Comparison of ENCODE assay signal across 28 cellular contexts in the genomic region with DNA sequence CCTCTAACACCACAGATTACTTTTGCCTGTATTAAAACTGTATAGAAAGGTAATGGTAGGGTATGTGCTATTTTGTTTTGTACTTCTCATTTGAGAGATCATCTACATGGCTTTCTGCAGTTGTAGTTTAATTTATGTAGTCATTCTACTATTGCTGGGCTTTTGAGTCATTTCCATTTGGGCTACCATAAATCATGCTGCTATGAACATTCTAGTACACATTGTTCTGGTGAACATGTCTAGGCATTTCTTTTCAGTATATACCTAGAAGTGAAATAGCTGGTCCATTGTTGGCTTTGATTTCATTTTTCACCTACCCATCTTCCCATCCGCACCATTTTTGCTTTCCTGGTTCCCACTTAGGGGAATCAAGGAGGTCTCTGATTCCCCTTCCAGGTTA. TPM values are rescaled to one million over a fixed set of nuclear protein-coding genes. Genes with fewer than 3 reads are reported as not detected.
A peak's percentile ranks its signal among the peaks of the same experiment; 100 is the strongest.
DNase-seq lines count a peak whose midpoint lies in the region; ATAC-seq, FAIRE-seq and TF ChIP-seq lines count a peak whose summit lies in the region.
"Had no signal": no experiment of that assay in that cellular context is flagged by ENCODE, and none has a peak within 500 bp of the region (broad histone marks: within the 10 kb centered on the region; RNA-seq: fewer than 3 reads in every experiment).

No MANE protein-coding gene starts in this region.

- no peak for TF ChIP-seq CTCF in epithelial cell of esophagus (IDR thresholded peaks at IDR 0.05; ENCODE audit: insufficient read depth, low read depth, low read length, missing control alignments)
- TF ChIP-seq CTCF in keratinocyte (optimal IDR thresholded peaks at IDR 0.05 in 1 of 3, IDR thresholded peaks at IDR 0.05 in 1 of 3, conservative IDR thresholded peaks at IDR 0.05 in 1 of 3; ENCODE audit: extremely low read depth in 1 of 3, insufficient read depth in 2 of 3, low read length in 3 of 3): no peak
- TF ChIP-seq CTCF in pancreas (IDR thresholded peaks at IDR 0.05): no peak
- no peak for TF ChIP-seq CTCF in heart left ventricle (IDR thresholded peaks at IDR 0.05)

- H2AFZ ChIP-seq in keratinocyte (ENCODE audit: control insufficient read depth, low read length): no peak overlapping the region
- H2AFZ ChIP-seq: GM23248, PC-9 had no signal

- H3K36me3 ChIP-seq in BLaER1: no peaks in the 10 kb centered on the region
- no peaks in the 10 kb centered on the region for H3K36me3 ChIP-seq in keratinocyte (ENCODE audit: control insufficient read depth in 2 of 2, extremely low read depth in 1 of 2, insufficient read depth in 2 of 2, low read length in 2 of 2)
- no peaks in the 10 kb centered on the region for H3K36me3 ChIP-seq in pancreas
- H3K36me3 ChIP-seq in heart left ventricle: no peaks in the 10 kb centered on the region
- H3K36me3 ChIP-seq: BE2C had no signal

- H4K20me1 ChIP-seq in BLaER1: no peaks in the 10 kb centered on the region
- H4K20me1 ChIP-seq in keratinocyte (ENCODE audit: control insufficient read depth, extremely low read depth, insufficient read depth, low read length): no peaks in the 10 kb centered on the region

- H3K4me3 ChIP-seq in BLaER1 (no peak overlapping the region), epithelial cell of esophagus (ENCODE audit: low read length) (no peak overlapping the region), keratinocyte (ENCODE audit: control insufficient read depth in 2 of 3, extremely low read depth in 1 of 3, insufficient read depth in 2 of 3, low read depth in 1 of 3, low read length in 3 of 3) (no peak overlapping the region), pancreas (no peak overlapping the region), heart left ventricle (no peak overlapping the region)
- H3K4me3 ChIP-seq: GM23248, PC-9 had no signal

- H3K4me1 ChIP-seq in BLaER1 (peaks cover 50% of the 10 kb centered on the region), keratinocyte (ENCODE audit: control insufficient read depth, extremely low read depth, insufficient read depth, low read length) (peaks cover 31% of the 10 kb centered on the region), pancreas (peaks cover 10 to 19% (median 15%) of the 10 kb centered on the region in 3 donors), heart left ventricle (peaks cover 0 to 5% (median 0%) of the 10 kb centered on the region in 12 donors)
- H3K4me1 ChIP-seq: BE2C had no signal

- H3K27me3 ChIP-seq in BLaER1: no peaks in the 10 kb centered on the region
- no peaks in the 10 kb centered on the region for H3K27me3 ChIP-seq in keratinocyte (ENCODE audit: control insufficient read depth, extremely low read depth, insufficient read depth, low read length)
- no peaks in the 10 kb centered on the region for H3K27me3 ChIP-seq in pancreas
- H3K27me3 ChIP-seq in heart left ventricle: peaks cover 0 to 3% (median 0%) of the 10 kb centered on the region in 9 donors
- H3K27me3 ChIP-seq: BE2C had no signal

- no peaks in the 10 kb centered on the region for H3K9me3 ChIP-seq in BLaER1
- H3K9me3 ChIP-seq in keratinocyte (ENCODE audit: control insufficient read depth, low read depth, low read length): no peaks in the 10 kb centered on the region
- H3K9me3 ChIP-seq in pancreas: no peaks in the 10 kb centered on the region
- no peaks in the 10 kb centered on the region for H3K9me3 ChIP-seq in heart left ventricle
- H3K9me3 ChIP-seq: BE2C had no signal

- 94 to 100% methylated on average over 1 of the region's 1 CpG for whole genome bisulfite sequencing in pancreas, 2 donors
- WGBS in heart left ventricle, 4 donors: 89 to 100% (median 96%) methylated on average over 1 of the region's 1 CpG

- DNase-seq in amniotic epithelial cell (ENCODE audit: low read depth) (peak; percentile 79), epithelial cell of esophagus (ENCODE audit: low read depth) (peak; percentile 58), keratinocyte (ENCODE audit: low read depth, low spot score) (no peak), pancreas (no peak), heart left ventricle (no peak)
- DNase-seq: 8988T, ACHN, BE2C, Calu3, DMS79 treated with DMSO at 0.1 percent for 48 hours, GF-D8, GM23248, H7, Karpas-422, MV-4-11, NCI-H1694, NCI-H2029 treated with DMSO at 0.1 percent for 48 hours, NCI-H2227 treated with DMSO at 0.1 percent for 48 hours, NCI-H526 treated with DMSO at 0.1 percent for 48 hours, PC-9, RPMI8226, SHP77 treated with DMSO at 0.1 percent for 48 hours had no signal

- H3K4me2 ChIP-seq in BLaER1 (peak overlapping the region; percentile 78; the same call in 1 of the 2 replicates), keratinocyte (ENCODE audit: control insufficient read depth, extremely low read depth, insufficient read depth, low read depth, low read length) (peak overlapping the region; percentile 52)
- H3K4me2 ChIP-seq: PC-9 had no signal

- dilution Hi-C loops in keratinocyte (cut with MboI; ENCODE audit: extremely low pct_ligation_motif_present, low sequenced_read_pairs): no loop called here

- H3K79me2 ChIP-seq in keratinocyte (ENCODE audit: control insufficient read depth, insufficient read depth, low read length): no peaks in the 10 kb centered on the region

- intact Hi-C loops in pancreas (cut with DNase I): no loop called here
- intact Hi-C loops in heart left ventricle (cut with DNase I): no loop called here

- FAIRE-seq in keratinocyte (lab: Jason Lieb, UNC) (peak; percentile 82), pancreas (lab: Jason Lieb, UNC) (no peak)
- FAIRE-seq: GM12891 had no signal

- H3K27ac ChIP-seq in BLaER1: peak overlapping the region; percentile 53; the same call in 1 of the 2 replicates
- H3K27ac ChIP-seq in keratinocyte (ENCODE audit: control insufficient read depth, insufficient read depth, low read length): no peak overlapping the region
- H3K27ac ChIP-seq in pancreas: no peak overlapping the region
- H3K27ac ChIP-seq in heart left ventricle: no peak overlapping the region
- H3K27ac ChIP-seq: GM23248, PC-9 had no signal

- H3K9ac ChIP-seq in BLaER1 (no peak overlapping the region), keratinocyte (ENCODE audit: control insufficient read depth, extremely low read depth, insufficient read depth, low read length) (no peak overlapping the region)
- H3K9ac ChIP-seq: GM23248 had no signal

- no peak for TF ChIP-seq POLR2A in heart left ventricle (IDR thresholded peaks at IDR 0.05)

- ATAC-seq in GM19023 (IDR thresholded peaks at IDR 0.05; ENCODE audit: unreplicated experiment) (no peak), GM18502 (IDR thresholded peaks at IDR 0.05; ENCODE audit: poor library complexity, unreplicated experiment) (no peak), pancreas (no peak), heart left ventricle (no peak)

- no peaks in the 10 kb centered on the region for H3K9me1 ChIP-seq in keratinocyte (ENCODE audit: control insufficient read depth, extremely low read depth, insufficient read depth, low read length)

RNA-seq across cellular contexts. Expression of gene EDN2, which starts 18.7 kb away (rescaled TPM):
- polyA plus RNA-seq in keratinocyte: 0.06 to 0.34 TPM (median 0.32 TPM) in 3 replicates
- polyA plus RNA-seq in keratinocyte (2011; ENCODE audit: low read depth): 0.42 TPM
- 0.18 and 0.22 TPM in 2 replicates for polyA plus RNA-seq in keratinocyte (2011; cell fraction: cytosol; rRNA removed)
- polyA plus RNA-seq in keratinocyte (2011; cell fraction: nucleus; rRNA removed): 0.38 and 0.60 TPM in 2 replicates
- polyA plus RNA-seq in keratinocyte (2012; ENCODE audit: low replicate concordance): 1.9 TPM in 1 of 2 replicates, not detected in the other
- polyA minus RNA-seq in keratinocyte: 0.64 TPM in 1 of 3 replicates, not detected in the others
- not detected for polyA minus RNA-seq in keratinocyte (2011; cell fraction: cytosol; rRNA and poly(A)+ RNA removed)
- 0.32 TPM in 1 of 2 replicates, not detected in the other for polyA minus RNA-seq in keratinocyte (2011; cell fraction: nucleus; rRNA and poly(A)+ RNA removed)
- total RNA-seq in pancreas: 1 to 10 TPM; 1.2 to 3.0 (median 1.6) TPM
- polyA plus RNA-seq in pancreas: 1 to 10 TPM; 2.9 to 8.3 TPM
- 1 to 10 TPM in 3 of 9 donors, under 1 TPM in 2, not detected in 4; 0.37 to 3.5 (median 1.9) TPM for total RNA-seq in heart left ventricle
- polyA plus RNA-seq in heart left ventricle: 1 to 10 TPM in 1 of 2 donors, under 1 TPM in 1; 0.23 to 2.6 TPM
- total RNA-seq: GM23248, M059J, NCI-H460 had no signal
- polyA plus RNA-seq: GM23248 had no signal

Comparison
In these comparisons a context has a peak if more than half of its experiments do, and no peak if none do; other contexts are left out.
1. DNase-seq: peak in amniotic epithelial cell (single experiment) and epithelial cell of esophagus (single experiment); none in keratinocyte (single experiment), pancreas (0 of 6) and heart left ventricle (0 of 5).